In genomic region chr16:53099318-53100130, GRCh38 we compare ENCODE assay signal across 1 cellular context.
TF ChIP-seq lines count a peak whose summit lies in the region.

No MANE protein-coding gene starts in this region.

TF ChIP-seq in K562, 482 proteins besides CTCF, POLR2A, EP300 and RAD21 (continued from another document and continues in another):
- TF ChIP-seq ZNF740 (CRISPR knock-in tag; IDR thresholded peaks at IDR 0.05) (no peak), ZNF740 (tag; IDR thresholded peaks at IDR 0.05) (peak in 1 of 2 experiments; percentile 2; a peak in 1 of 4 replicates), ARID1B (IDR thresholded peaks at IDR 0.05) (peak; percentile 80), PREB (CRISPR knock-in tag; IDR thresholded peaks at IDR 0.05) (no peak), GATAD2A (IDR thresholded peaks at IDR 0.05) (peak; percentile 72; the same call in 1 of the 2 replicates), TFE3 (CRISPR knock-in tag; IDR thresholded peaks at IDR 0.05) (no peak), E2F3 (CRISPR knock-in tag; IDR thresholded peaks at IDR 0.05) (peak; percentile 53; the same call in 1 of the 2 replicates), MEF2D (tag; conservative IDR thresholded peaks at IDR 0.05; ENCODE audit: low read depth) (0 out of 2 replicates have a peak, but pooled peaks have one; percentile 24), MAFF (IDR thresholded peaks at IDR 0.05; ENCODE audit: low read length) (peak; percentile 31; the same call in 1 of the 2 replicates), CTBP1 (IDR thresholded peaks at IDR 0.05; ENCODE audit: borderline replicate concordance) (peak; percentile 94), NFE2 (IDR thresholded peaks at IDR 0.05; ENCODE audit: low read depth) (peak; percentile 93), CBFA2T3 (IDR thresholded peaks at IDR 0.05) (peak; percentile 86), ARID3A (IDR thresholded peaks at IDR 0.05; ENCODE audit: borderline replicate concordance, low read depth, low read length) (0 out of 2 replicates have a peak, but pooled peaks have one; percentile 10), CLOCK (CRISPR knock-in tag; IDR thresholded peaks at IDR 0.05; ENCODE audit: borderline replicate concordance) (no peak), TFAM (CRISPR knock-in tag; conservative IDR thresholded peaks at IDR 0.05) (no peak), ZFP1 (CRISPR knock-in tag; IDR thresholded peaks at IDR 0.05) (no peak), DACH1 (IDR thresholded peaks at IDR 0.05; ENCODE audit: partially characterized antibody) (peak; percentile 90), ARID3B (CRISPR knock-in tag; IDR thresholded peaks at IDR 0.05; ENCODE audit: borderline replicate concordance) (no peak), RBBP5 (IDR thresholded peaks at IDR 0.05; ENCODE audit: borderline replicate concordance, insufficient read depth, low read length, poor library complexity, severe bottlenecking) (peak; percentile 61), BHLHE40 (IDR thresholded peaks at IDR 0.05; ENCODE audit: low read length) (peak; percentile 48), PRDM10 (IDR thresholded peaks at IDR 0.05; ENCODE audit: partially characterized antibody) (peak; percentile 42), ZNF175 (CRISPR knock-in tag; IDR thresholded peaks at IDR 0.05; ENCODE audit: low read depth) (peak; percentile 22; the same call in 1 of the 2 replicates), PHF8 (IDR thresholded peaks at IDR 0.05; ENCODE audit: borderline replicate concordance, low read length) (peak; percentile 54; the same call in 1 of the 2 replicates), ZFPM2 (CRISPR knock-in tag; IDR thresholded peaks at IDR 0.05) (no peak), DPF2 (IDR thresholded peaks at IDR 0.05) (peak; percentile 74; the same call in 1 of the 2 replicates), NR2C1 (IDR thresholded peaks at IDR 0.05) (peak; percentile 69), NR2C1 (tag; IDR thresholded peaks at IDR 0.05) (peak; percentile 74; the same call in 1 of the 2 replicates), TBL1XR1 (IDR thresholded peaks at IDR 0.05; ENCODE audit: low read length in 2 of 2) (peak in 1 of 2 experiments; percentile 9; a peak in 1 of 4 replicates), SMARCA5 (IDR thresholded peaks at IDR 0.05) (0 out of 2 replicates have a peak, but pooled peaks have one; percentile 52), HDAC3 (IDR thresholded peaks at IDR 0.05; ENCODE audit: borderline replicate concordance, partially characterized antibody) (peak; percentile 65), DMBX1 (CRISPR knock-in tag; IDR thresholded peaks at IDR 0.05; ENCODE audit: borderline replicate concordance) (peak; percentile 14; the same call in 1 of the 2 replicates), YY1 (IDR thresholded peaks at IDR 0.05; ENCODE audit: borderline replicate concordance in 1 of 3, control insufficient read depth in 1 of 3, extremely low read depth in 1 of 3, insufficient read depth in 3 of 3, insufficient read length in 1 of 3, insufficient replicate concordance in 2 of 3, low read depth in 1 of 3, low read length in 2 of 3) (peak in 1 of 3 experiments; percentile 26), MXI1 (IDR thresholded peaks at IDR 0.05; ENCODE audit: low read depth, low read length) (peak; percentile 78), HIVEP1 (CRISPR knock-in tag; IDR thresholded peaks at IDR 0.05) (no peak), C11orf30 (IDR thresholded peaks at IDR 0.05; ENCODE audit: low read depth) (peak; percentile 95), KLF13 (tag; IDR thresholded peaks at IDR 0.05; ENCODE audit: borderline replicate concordance, low read depth) (peak; percentile 60; the same call in 1 of the 2 replicates), EP400 (IDR thresholded peaks at IDR 0.05) (peak; percentile 92), SAP30 (IDR thresholded peaks at IDR 0.05; ENCODE audit: borderline replicate concordance, insufficient read depth, low read depth, low read length, poor library complexity, severe bottlenecking) (peak; percentile 92), USF2 (CRISPR knock-in tag; IDR thresholded peaks at IDR 0.05) (peak; percentile 76), RBM22 (IDR thresholded peaks at IDR 0.05; ENCODE audit: low read depth, low read length, poor library complexity, severe bottlenecking) (peak; percentile 29), SMAD4 (CRISPR knock-in tag; conservative IDR thresholded peaks at IDR 0.05) (peak; percentile 80), POLR2G (IDR thresholded peaks at IDR 0.05; ENCODE audit: low read depth, low read length) (peak; percentile 80), ATF3 (IDR thresholded peaks at IDR 0.05) (peak; percentile 92), ATF3 (CRISPR knock-in tag; conservative IDR thresholded peaks at IDR 0.05) (no peak), MYC (IDR thresholded peaks at IDR 0.05; ENCODE audit: low read depth, low read length) (peak; percentile 89), MYC (CRISPR knock-in tag; IDR thresholded peaks at IDR 0.05; ENCODE audit: borderline replicate concordance, low read depth) (peak; percentile 28; the same call in 1 of the 2 replicates), RBFOX2 (IDR thresholded peaks at IDR 0.05; ENCODE audit: low read depth, low read length) (peak; percentile 78)
- TF ChIP-seq, protein P1, sequence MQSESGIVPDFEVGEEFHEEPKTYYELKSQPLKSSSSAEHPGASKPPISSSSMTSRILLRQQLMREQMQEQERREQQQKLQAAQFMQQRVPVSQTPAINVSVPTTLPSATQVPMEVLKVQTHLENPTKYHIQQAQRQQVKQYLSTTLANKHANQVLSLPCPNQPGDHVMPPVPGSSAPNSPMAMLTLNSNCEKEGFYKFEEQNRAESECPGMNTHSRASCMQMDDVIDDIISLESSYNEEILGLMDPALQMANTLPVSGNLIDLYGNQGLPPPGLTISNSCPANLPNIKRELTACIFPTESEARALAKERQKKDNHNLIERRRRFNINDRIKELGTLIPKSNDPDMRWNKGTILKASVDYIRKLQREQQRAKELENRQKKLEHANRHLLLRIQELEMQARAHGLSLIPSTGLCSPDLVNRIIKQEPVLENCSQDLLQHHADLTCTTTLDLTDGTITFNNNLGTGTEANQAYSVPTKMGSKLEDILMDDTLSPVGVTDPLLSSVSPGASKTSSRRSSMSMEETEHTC (IDR thresholded peaks at IDR 0.05) = peak; percentile 59
